Comparison of ENCODE assay signal across 20 cellular contexts in the genomic region with DNA sequence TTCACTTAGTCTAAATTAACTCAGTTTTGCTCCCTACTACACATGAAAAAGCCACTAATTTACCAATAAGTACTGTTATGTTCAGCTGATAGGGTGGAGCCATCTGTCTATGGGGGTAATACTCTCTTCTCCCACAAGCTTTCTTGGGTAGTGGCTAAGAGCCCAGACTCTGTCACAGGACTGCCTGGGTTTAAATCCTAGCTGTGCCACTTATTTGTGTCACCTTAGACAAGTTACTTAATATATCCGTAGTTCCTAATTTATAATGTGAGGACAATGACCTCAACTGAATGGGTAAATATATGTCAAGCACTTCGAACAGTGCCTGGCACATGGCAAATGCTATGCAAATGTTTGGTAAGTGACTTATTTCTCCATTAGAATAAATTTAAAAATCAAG.
"Had no signal": no experiment of that assay in that cellular context is flagged by ENCODE, and none has a peak within 500 bp of the region (broad histone marks: within the 10 kb centered on the region; RNA-seq: fewer than 3 reads in every experiment).

No MANE protein-coding gene starts in this region.

- ATAC-seq: naive thymus-derived CD4-positive, alpha-beta T cell; natural killer cell treated with Interleukin-12 subunit alpha and Interleukin-12 subunit beta and Interleukin-15 and Interleukin-18, amount 100 ng/mL, for 72 hours; right cardiac atrium; sciatic nerve; stimulated activated effector memory CD8-positive, alpha-beta T cell treated with anti-CD3 and anti-CD28 coated beads, Interleukin-12 subunit alpha, Interleukin-12 subunit beta, amount 100 ng/mL, for 72 hours had no signal

- H3K4me3 Mint-ChIP-seq: mesothelial cell of epicardium; naive thymus-derived CD4-positive, alpha-beta T cell; natural killer cell treated with Interleukin-12 subunit alpha and Interleukin-12 subunit beta and Interleukin-15 and Interleukin-18, amount 100 ng/mL, for 72 hours; stimulated activated effector memory CD8-positive, alpha-beta T cell treated with anti-CD3 and anti-CD28 coated beads, Interleukin-12 subunit alpha, Interleukin-12 subunit beta, amount 100 ng/mL, for 72 hours; stimulated activated naive CD8-positive, alpha-beta T cell treated with anti-CD3 and anti-CD28 coated beads, Interleukin-15, Interleukin-2, amounts not matched to agents 100 ng/mL and 50 ng/mL, for 24 hours; type B pancreatic cell had no signal

- H3K36me3 ChIP-seq: left ventricle myocardium inferior, ovary, spleen, tibial nerve, uterus had no signal

- H3K27ac ChIP-seq: left ventricle myocardium inferior, ovary, spleen, tibial nerve, uterus had no signal

- H3K4me3 ChIP-seq: left ventricle myocardium inferior, lung, ovary, spleen, tibial nerve, uterus had no signal

- DNase-seq: left ventricle myocardium inferior; mesendoderm; naive thymus-derived CD4-positive, alpha-beta T cell; ovary; retina; right cardiac atrium; small intestine; spleen; stimulated activated CD4-positive, alpha-beta T cell treated with anti-CD3 and anti-CD28 coated beads, Interleukin-4, amount 100 ng/mL, for 24 hours; stimulated activated naive CD4-positive, alpha-beta T cell; uterus had no signal

- H3K36me3 Mint-ChIP-seq: mesothelial cell of epicardium; naive thymus-derived CD4-positive, alpha-beta T cell; natural killer cell treated with Interleukin-12 subunit alpha and Interleukin-12 subunit beta and Interleukin-15 and Interleukin-18, amount 100 ng/mL, for 72 hours; stimulated activated effector memory CD8-positive, alpha-beta T cell treated with anti-CD3 and anti-CD28 coated beads, Interleukin-12 subunit alpha, Interleukin-12 subunit beta, amount 100 ng/mL, for 72 hours; type B pancreatic cell had no signal

- H3K4me1 Mint-ChIP-seq: stimulated activated effector memory CD8-positive, alpha-beta T cell treated with anti-CD3 and anti-CD28 coated beads, Interleukin-12 subunit alpha, Interleukin-12 subunit beta, amount 100 ng/mL, for 72 hours had no signal

- H3K27me3 Mint-ChIP-seq: naive thymus-derived CD4-positive, alpha-beta T cell; progenitor cell of endocrine pancreas; stimulated activated naive CD8-positive, alpha-beta T cell treated with anti-CD3 and anti-CD28 coated beads, Interleukin-15, Interleukin-2, amounts not matched to agents 100 ng/mL and 50 ng/mL, for 24 hours; type B pancreatic cell had no signal

- H3K27me3 ChIP-seq: ovary, spleen, tibial nerve, uterus had no signal

- H3K9me3 ChIP-seq: ovary, uterus had no signal

- H3K4me1 ChIP-seq: left ventricle myocardium inferior, spleen, tibial nerve, uterus had no signal

- H3K27ac Mint-ChIP-seq: mesothelial cell of epicardium; naive thymus-derived CD4-positive, alpha-beta T cell; natural killer cell treated with Interleukin-12 subunit alpha and Interleukin-12 subunit beta and Interleukin-15 and Interleukin-18, amount 100 ng/mL, for 72 hours; progenitor cell of endocrine pancreas; stimulated activated effector memory CD8-positive, alpha-beta T cell treated with anti-CD3 and anti-CD28 coated beads, Interleukin-12 subunit alpha, Interleukin-12 subunit beta, amount 100 ng/mL, for 72 hours; stimulated activated naive CD8-positive, alpha-beta T cell treated with anti-CD3 and anti-CD28 coated beads, Interleukin-15, Interleukin-2, amounts not matched to agents 100 ng/mL and 50 ng/mL, for 24 hours; type B pancreatic cell had no signal

- H3K9me3 Mint-ChIP-seq: stimulated activated naive CD8-positive, alpha-beta T cell treated with anti-CD3 and anti-CD28 coated beads, Interleukin-15, Interleukin-2, amounts not matched to agents 100 ng/mL and 50 ng/mL, for 24 hours; type B pancreatic cell had no signal

- FAIRE-seq: small intestine had no signal
